In the genomic region with DNA sequence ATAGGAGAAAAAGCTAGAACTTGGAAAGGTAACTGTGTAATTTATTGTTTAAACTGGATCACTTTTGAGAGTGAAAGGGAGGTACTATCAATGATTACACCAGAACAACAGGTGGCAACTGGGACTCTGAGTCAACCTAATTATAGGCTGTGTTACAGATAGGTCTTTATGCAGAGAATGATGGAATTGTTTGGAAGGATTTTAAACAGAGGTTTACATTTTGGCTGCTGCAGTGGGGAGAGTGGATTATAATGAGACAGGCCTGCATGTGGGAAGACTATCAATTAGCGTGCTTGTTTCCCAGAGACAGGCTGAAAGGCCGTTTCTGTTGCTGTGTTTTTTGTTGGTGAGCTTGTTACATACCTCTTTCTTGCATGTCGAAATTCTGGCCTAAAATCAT, we compare ENCODE assay signal across 16 cellular contexts.
DNase-seq lines count a peak whose midpoint lies in the region; TF ChIP-seq lines count a peak whose summit lies in the region.
"Had no signal": no experiment of that assay in that cellular context is flagged by ENCODE, and none has a peak within 500 bp of the region (broad histone marks: within the 10 kb centered on the region; RNA-seq: fewer than 3 reads in every experiment).

No MANE protein-coding gene starts in this region.

- H3K36me3 ChIP-seq in neural progenitor cell (no peaks in the 10 kb centered on the region), Karpas-422 (ENCODE audit: insufficient read depth, low read length) (no peaks in the 10 kb centered on the region)
- H3K36me3 ChIP-seq: esophagus muscularis mucosa had no signal

- H3K4me3 Mint-ChIP-seq in neural progenitor cell: no peak overlapping the region

- H3K4me1 Mint-ChIP-seq in neural progenitor cell: peaks cover 4% of the 10 kb centered on the region

- H4K20me1 ChIP-seq in neural progenitor cell (ENCODE audit: low read depth): no peaks in the 10 kb centered on the region
- no peaks in the 10 kb centered on the region for H4K20me1 ChIP-seq in Karpas-422 (ENCODE audit: insufficient read depth, low read depth, low read length)

- H3K36me3 Mint-ChIP-seq in neural progenitor cell: no peaks in the 10 kb centered on the region

- CTCF ChIA-PET in HEK293T (lab: Yijun Ruan, JAX): interaction anchor here (0.7 kb wide), 1 partner anchor 210 kb away, joined by 7 read pairs; no protein-coding TSS in a partner anchor

- no peaks in the 10 kb centered on the region for H3K9me2 ChIP-seq in Karpas-422 (replicated peaks; ENCODE audit: insufficient read depth, low read length)

- H3K9me3 ChIP-seq in neural progenitor cell (ENCODE audit: low read depth) (no peaks in the 10 kb centered on the region), Karpas-422 (ENCODE audit: low read length) (no peaks in the 10 kb centered on the region)
- H3K9me3 ChIP-seq: esophagus muscularis mucosa had no signal

- H3K4me2 ChIP-seq in neural progenitor cell (no peak overlapping the region), Karpas-422 (ENCODE audit: low read depth, low read length, poor library complexity, severe bottlenecking) (no peak overlapping the region)
- H3K4me2 ChIP-seq: PC-9 had no signal

- H3K9me3 Mint-ChIP-seq in neural progenitor cell: no peaks in the 10 kb centered on the region

- H3K27ac Mint-ChIP-seq in neural progenitor cell: peak overlapping the region; percentile 13

- no peak overlapping the region for H3K4me3 ChIP-seq in neural progenitor cell
- H3K4me3 ChIP-seq in Karpas-422 (ENCODE audit: low read length): no peak overlapping the region
- H3K4me3 ChIP-seq: coronary artery, esophagus muscularis mucosa, PC-9 had no signal

- H3F3A ChIP-seq in neural progenitor cell (ENCODE audit: low read depth): no peaks in the 10 kb centered on the region

- H3K27me3 Mint-ChIP-seq in neural progenitor cell (ENCODE audit: insufficient read depth, low read depth): no peaks in the 10 kb centered on the region

- no peak for TF ChIP-seq CTCF in neural progenitor cell (IDR thresholded peaks at IDR 0.05)

- no peaks in the 10 kb centered on the region for H3K79me2 ChIP-seq in neural progenitor cell (ENCODE audit: low read depth)
- no peaks in the 10 kb centered on the region for H3K79me2 ChIP-seq in Karpas-422 (ENCODE audit: low read length)

- no peak overlapping the region for H2AFZ ChIP-seq in neural progenitor cell (replicated peaks)
- H2AFZ ChIP-seq in Karpas-422 (ENCODE audit: low read length): no peak overlapping the region
- H2AFZ ChIP-seq: PC-9 had no signal

- H3K27ac ChIP-seq in neural progenitor cell: no peak overlapping the region
- no peak overlapping the region for H3K27ac ChIP-seq in Karpas-422 (ENCODE audit: low read length)
- H3K27ac ChIP-seq: coronary artery, esophagus muscularis mucosa, PC-9 had no signal

- H3K9ac ChIP-seq in neural progenitor cell (no peak overlapping the region), Karpas-422 (ENCODE audit: low read length) (no peak overlapping the region)

- POLR2A ChIA-PET in HEK293T (lab: Yijun Ruan, JAX): no interaction called here

- H3K27me3 ChIP-seq in neural progenitor cell (no peaks in the 10 kb centered on the region), Karpas-422 (ENCODE audit: low read length) (no peaks in the 10 kb centered on the region)
- H3K27me3 ChIP-seq: esophagus muscularis mucosa had no signal

- DNase-seq in DMS153 treated with DMSO at 0.1 percent for 48 hours (lab: John Stamatoyannopoulos, UW; ENCODE audit: unreplicated experiment) (peak; percentile 81), NCI-H1436 treated with DMSO at 0.1 percent for 48 hours (lab: John Stamatoyannopoulos, UW) (peak; percentile 93), RPMI7951 (ENCODE audit: low read depth) (peak; percentile 1), neural progenitor cell (ENCODE audit: low spot score) (peak; percentile 5), iPS-NIHi7 (ENCODE audit: extremely low spot score) (no peak), ureter (ENCODE audit: low spot score) (no peak), Karpas-422 (no peak), HEK293T (ENCODE audit: extremely low spot score) (no peak)
- DNase-seq: activated CD4-positive, alpha-beta T cell treated with anti-CD3 and anti-CD28 coated beads for 48 hours; activated T-cell treated with anti-CD3 and anti-CD28 coated beads, Interleukin-2, amount 50 U/mL, for 48 hours; GDM1; GOT3; PC-9; stimulated activated CD4-positive, alpha-beta T cell treated with anti-CD3 and anti-CD28 coated beads, Interleukin-12 subunit alpha, Interleukin-12 subunit beta, amount 100 ng/mL, for 4 hours had no signal

- H3K4me1 ChIP-seq in neural progenitor cell: no peaks in the 10 kb centered on the region
- no peaks in the 10 kb centered on the region for H3K4me1 ChIP-seq in Karpas-422 (ENCODE audit: low read length)

TF ChIP-seq in HEK293T, 16 proteins besides CTCF, POLR2A, EP300 and RAD21:
- TF ChIP-seq ZNF384 (IDR thresholded peaks at IDR 0.05) (no peak), NFRKB (IDR thresholded peaks at IDR 0.05) (no peak), ELF4 (IDR thresholded peaks at IDR 0.05) (no peak), FOXK2 (IDR thresholded peaks at IDR 0.05) (no peak), LEF1 (IDR thresholded peaks at IDR 0.05; ENCODE audit: borderline replicate concordance) (no peak), ARNT (IDR thresholded peaks at IDR 0.05) (no peak), BHLHE40 (IDR thresholded peaks at IDR 0.05; ENCODE audit: borderline replicate concordance) (no peak), SUZ12 (IDR thresholded peaks at IDR 0.05) (no peak), HDGF (IDR thresholded peaks at IDR 0.05; ENCODE audit: borderline replicate concordance) (no peak), FOXA1 (IDR thresholded peaks at IDR 0.05) (no peak), FOXM1 (IDR thresholded peaks at IDR 0.05; ENCODE audit: borderline replicate concordance) (no peak), CTBP1 (IDR thresholded peaks at IDR 0.05; ENCODE audit: borderline replicate concordance) (no peak), TARDBP (IDR thresholded peaks at IDR 0.05) (no peak), L3MBTL2 (conservative IDR thresholded peaks at IDR 0.05) (no peak), SP1 (IDR thresholded peaks at IDR 0.05) (no peak)
- TF ChIP-seq, protein P1, sequence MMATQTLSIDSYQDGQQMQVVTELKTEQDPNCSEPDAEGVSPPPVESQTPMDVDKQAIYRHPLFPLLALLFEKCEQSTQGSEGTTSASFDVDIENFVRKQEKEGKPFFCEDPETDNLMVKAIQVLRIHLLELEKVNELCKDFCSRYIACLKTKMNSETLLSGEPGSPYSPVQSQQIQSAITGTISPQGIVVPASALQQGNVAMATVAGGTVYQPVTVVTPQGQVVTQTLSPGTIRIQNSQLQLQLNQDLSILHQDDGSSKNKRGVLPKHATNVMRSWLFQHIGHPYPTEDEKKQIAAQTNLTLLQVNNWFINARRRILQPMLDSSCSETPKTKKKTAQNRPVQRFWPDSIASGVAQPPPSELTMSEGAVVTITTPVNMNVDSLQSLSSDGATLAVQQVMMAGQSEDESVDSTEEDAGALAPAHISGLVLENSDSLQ (IDR thresholded peaks at IDR 0.05): no peak

Comparison
In these comparisons a context has a peak if more than half of its experiments do, and no peak if none do; other contexts are left out.
1. DNase-seq: peak in DMS153 treated with DMSO at 0.1 percent for 48 hours (single experiment), NCI-H1436 treated with DMSO at 0.1 percent for 48 hours (single experiment), RPMI7951 (single experiment) and neural progenitor cell (single experiment); none in iPS-NIHi7 (single experiment), ureter (single experiment), Karpas-422 (single experiment) and HEK293T (single experiment).